Comparison of ENCODE assay signal across 28 cellular contexts in the genomic region with DNA sequence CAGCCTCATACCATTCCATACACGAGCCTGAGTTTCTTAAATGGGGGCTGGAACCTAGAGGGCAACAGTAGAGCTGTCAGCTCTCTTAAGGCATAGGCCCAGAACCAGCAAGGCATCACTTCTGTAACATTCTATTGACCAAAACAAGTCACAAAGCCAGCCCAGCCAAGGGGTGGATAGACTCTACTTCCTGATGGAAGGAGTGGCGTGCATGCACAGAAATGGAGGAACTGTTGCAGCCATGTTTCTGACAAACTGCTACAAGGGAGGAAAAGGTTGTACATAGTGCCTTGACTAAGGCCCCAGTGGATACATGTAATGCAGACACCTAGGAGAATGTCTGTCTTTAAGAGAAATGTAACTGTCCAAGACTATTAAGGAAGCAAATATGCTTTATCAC. TPM values are rescaled to one million over a fixed set of nuclear protein-coding genes. Genes with fewer than 3 reads are reported as not detected.
DNase-seq lines count a peak whose midpoint lies in the region; ATAC-seq, FAIRE-seq and TF ChIP-seq lines count a peak whose summit lies in the region.
"Had no signal": no experiment of that assay in that cellular context is flagged by ENCODE, and none has a peak within 500 bp of the region (broad histone marks: within the 10 kb centered on the region; RNA-seq: fewer than 3 reads in every experiment).

No MANE protein-coding gene starts in this region.

- H4K20me1 ChIP-seq in GM12878 (ENCODE audit: control insufficient read depth, insufficient read depth) = no peaks in the 10 kb centered on the region

- no peaks in the 10 kb centered on the region for H3K27me3 ChIP-seq in GM12878 (replicated peaks in 1 of 2; ENCODE audit: control insufficient read depth in 2 of 2, insufficient read depth in 2 of 2, low read length in 1 of 2)

- no peak for TF ChIP-seq RAD21 in GM12878 (IDR thresholded peaks at IDR 0.05; ENCODE audit: insufficient read depth, low read depth, low read length)

- no peak for TF ChIP-seq EP300 in GM12878 (IDR thresholded peaks at IDR 0.05; ENCODE audit: borderline replicate concordance in 1 of 2, control insufficient read depth in 1 of 2, low read depth in 2 of 2, low read length in 2 of 2)

- H3K4me2 ChIP-seq in GM12878 (ENCODE audit: control insufficient read depth, insufficient read depth) = no peak overlapping the region

- no peaks in the 10 kb centered on the region for H3K9me3 ChIP-seq in GM12878 (replicated peaks; ENCODE audit: control insufficient read depth, insufficient read depth, low read length)

- in situ Hi-C loops in GM12878 (cut with MboI) = no loop called here

- H3K27me3 Mint-ChIP-seq in activated CD8-positive, alpha-beta T cell treated with anti-CD3 and anti-CD28 coated beads, Interleukin-2, amount 10 ng/mL, durations not matched to agents 7 days and 5 days (ENCODE audit: low read depth) = no peaks in the 10 kb centered on the region
- no peaks in the 10 kb centered on the region for H3K27me3 Mint-ChIP-seq in activated CD8-positive, alpha-beta T cell treated with anti-CD3 and anti-CD28 coated beads for 36 hours
- peaks cover 6% of the 10 kb centered on the region for H3K27me3 Mint-ChIP-seq in nephron (ENCODE audit: low read depth)

- H3K27ac ChIP-seq in GM12878 (ENCODE audit: control insufficient read depth, insufficient read depth) = no peak overlapping the region
- H3K27ac ChIP-seq: RWPE1 had no signal

- H3K36me3 ChIP-seq in GM12878 (ENCODE audit: control insufficient read depth in 2 of 2, insufficient read depth in 2 of 2, low read length in 1 of 2) = no peaks in the 10 kb centered on the region

- BruUV-seq in GM12878 (replicated peaks; lab: Mats Ljungman, UMichigan) = no TSS peak

- intact Hi-C loops in activated CD8-positive, alpha-beta T cell treated with anti-CD3 and anti-CD28 coated beads for 36 hours (cut with micrococcal nuclease) = no loop called here
- intact Hi-C loops in GM12878 (cut with micrococcal nuclease; ENCODE audit: unreplicated experiment) = no loop called here

- H3K4me3 Mint-ChIP-seq in activated CD8-positive, alpha-beta T cell treated with anti-CD3 and anti-CD28 coated beads, Interleukin-2, amount 10 ng/mL, durations not matched to agents 7 days and 5 days = no peak overlapping the region
- H3K4me3 Mint-ChIP-seq in activated CD8-positive, alpha-beta T cell treated with anti-CD3 and anti-CD28 coated beads for 36 hours = no peak overlapping the region
- no peak overlapping the region for H3K4me3 Mint-ChIP-seq in nephron
- H3K4me3 Mint-ChIP-seq: natural killer cell; stimulated activated effector memory CD8-positive, alpha-beta T cell treated with anti-CD3 and anti-CD28 coated beads, Interleukin-12 subunit alpha, Interleukin-12 subunit beta, amount 100 ng/mL, for 72 hours had no signal

- SMC1A ChIA-PET in GM12878 (lab: Charles Lee; ENCODE audit: uncharacterized antibody, unreplicated experiment) = interaction anchor here (0.6 to 1.2 kb wide), 6 partner anchors 27 to 311 kb away, joined by 3 read pairs; no protein-coding TSS in a partner anchor

- H3K9me3 Mint-ChIP-seq in activated CD8-positive, alpha-beta T cell treated with anti-CD3 and anti-CD28 coated beads, Interleukin-2, amount 10 ng/mL, durations not matched to agents 7 days and 5 days (ENCODE audit: insufficient read depth) = peaks cover 9% of the 10 kb centered on the region
- peaks cover 9% of the 10 kb centered on the region for H3K9me3 Mint-ChIP-seq in activated CD8-positive, alpha-beta T cell treated with anti-CD3 and anti-CD28 coated beads for 36 hours
- H3K9me3 Mint-ChIP-seq in nephron = peaks cover 15% of the 10 kb centered on the region
- H3K9me3 Mint-ChIP-seq: natural killer cell; stimulated activated effector memory CD8-positive, alpha-beta T cell treated with anti-CD3 and anti-CD28 coated beads, Interleukin-12 subunit alpha, Interleukin-12 subunit beta, amount 100 ng/mL, for 72 hours had no signal

- DNase-seq in activated CD8-positive, alpha-beta T cell treated with anti-CD3 and anti-CD28 coated beads, Interleukin-2, amount 10 ng/mL, durations not matched to agents 7 days and 5 days = no peak
- DNase-seq in activated CD8-positive, alpha-beta T cell treated with anti-CD3 and anti-CD28 coated beads for 36 hours = no peak
- no peak for DNase-seq in GM12878 (ENCODE audit: low read depth, low spot score)
- no peak for DNase-seq in hypothalamus (lab: John Stamatoyannopoulos, UW)
- DNase-seq: 8988T; activated effector memory CD4-positive, alpha-beta T cell treated with Interleukin-2 at 50 U/mL for 16 hours; activated T-cell treated with anti-CD3 and anti-CD28 coated beads for 4 hours; DMS153; H7; islet precursor cell; KG1; left ventricle myocardium superior; natural killer cell; NCI-H1436 treated with DMSO at 0.1 percent for 48 hours; NCI-H446 treated with DMSO at 0.1 percent for 48 hours; NCI-H82; right cardiac atrium; stimulated activated CD4-positive, alpha-beta T cell treated with anti-CD3 and anti-CD28 coated beads, Interleukin-12 subunit alpha, Interleukin-12 subunit beta, amount 100 ng/mL, for 4 hours; stimulated activated CD4-positive, alpha-beta T cell treated with anti-CD3 and anti-CD28 coated beads, Interleukin-4, amount 100 ng/mL, for 1 hour; T-helper 2 cell had no signal

- no peak for ATAC-seq in activated CD8-positive, alpha-beta T cell treated with anti-CD3 and anti-CD28 coated beads, Interleukin-2, amount 10 ng/mL, durations not matched to agents 7 days and 5 days
- no peak for ATAC-seq in activated CD8-positive, alpha-beta T cell treated with anti-CD3 and anti-CD28 coated beads for 36 hours
- ATAC-seq in GM12878 (no peak), HG03108 (IDR thresholded peaks at IDR 0.05; ENCODE audit: unreplicated experiment) (no peak), HG02623 (IDR thresholded peaks at IDR 0.05; ENCODE audit: unreplicated experiment) (no peak), HG03457 (IDR thresholded peaks at IDR 0.05; ENCODE audit: unreplicated experiment) (no peak)
- ATAC-seq: left ventricle myocardium superior, natural killer cell, right cardiac atrium had no signal

- TF ChIP-seq CTCF in activated CD8-positive, alpha-beta T cell treated with anti-CD3 and anti-CD28 coated beads for 36 hours (IDR thresholded peaks at IDR 0.05) = no peak
- TF ChIP-seq CTCF in GM12878 (IDR thresholded peaks at IDR 0.05 in 2 of 3, conservative IDR thresholded peaks at IDR 0.05 in 1 of 3; ENCODE audit: control insufficient read depth in 2 of 3, extremely low read depth in 1 of 3, insufficient read depth in 1 of 3, low read depth in 3 of 3, low read length in 3 of 3) (no peak), nephron (IDR thresholded peaks at IDR 0.05; ENCODE audit: unreplicated experiment in 3 of 3) (no peak)

- H3K4me1 ChIP-seq in GM12878 (ENCODE audit: control insufficient read depth, insufficient read depth, low read length) = peaks cover 16% of the 10 kb centered on the region

- no peak overlapping the region for H3K9ac ChIP-seq in GM12878 (ENCODE audit: control insufficient read depth, insufficient read depth, low read length)

- H3K36me3 Mint-ChIP-seq in activated CD8-positive, alpha-beta T cell treated with anti-CD3 and anti-CD28 coated beads, Interleukin-2, amount 10 ng/mL, durations not matched to agents 7 days and 5 days (ENCODE audit: low read depth) = peaks cover 6% of the 10 kb centered on the region
- H3K36me3 Mint-ChIP-seq in activated CD8-positive, alpha-beta T cell treated with anti-CD3 and anti-CD28 coated beads for 36 hours (ENCODE audit: low read depth) = no peaks in the 10 kb centered on the region
- H3K36me3 Mint-ChIP-seq in nephron (ENCODE audit: low read depth) = peaks cover 3% of the 10 kb centered on the region
- H3K36me3 Mint-ChIP-seq: natural killer cell; stimulated activated effector memory CD8-positive, alpha-beta T cell treated with anti-CD3 and anti-CD28 coated beads, Interleukin-12 subunit alpha, Interleukin-12 subunit beta, amount 100 ng/mL, for 72 hours had no signal

- H3K4me1 Mint-ChIP-seq in activated CD8-positive, alpha-beta T cell treated with anti-CD3 and anti-CD28 coated beads, Interleukin-2, amount 10 ng/mL, durations not matched to agents 7 days and 5 days (ENCODE audit: low read depth) = peaks cover 43% of the 10 kb centered on the region
- H3K4me1 Mint-ChIP-seq in activated CD8-positive, alpha-beta T cell treated with anti-CD3 and anti-CD28 coated beads for 36 hours (ENCODE audit: low read depth) = peaks cover 23% of the 10 kb centered on the region
- peaks cover 9% of the 10 kb centered on the region for H3K4me1 Mint-ChIP-seq in nephron

- no peaks in the 10 kb centered on the region for H3K79me2 ChIP-seq in GM12878 (ENCODE audit: control insufficient read depth, insufficient read depth, low read length)

- peak overlapping the region; percentile 48 for H3K27ac Mint-ChIP-seq in activated CD8-positive, alpha-beta T cell treated with anti-CD3 and anti-CD28 coated beads, Interleukin-2, amount 10 ng/mL, durations not matched to agents 7 days and 5 days
- H3K27ac Mint-ChIP-seq in activated CD8-positive, alpha-beta T cell treated with anti-CD3 and anti-CD28 coated beads for 36 hours = no peak overlapping the region
- H3K27ac Mint-ChIP-seq in nephron = peak overlapping the region in 2 of 3 experiments; percentile 52 to 90
- H3K27ac Mint-ChIP-seq: natural killer cell; stimulated activated effector memory CD8-positive, alpha-beta T cell treated with anti-CD3 and anti-CD28 coated beads, Interleukin-12 subunit alpha, Interleukin-12 subunit beta, amount 100 ng/mL, for 72 hours had no signal

- POLR2A ChIA-PET in activated CD8-positive, alpha-beta T cell treated with anti-CD3 and anti-CD28 coated beads, Interleukin-2, amount 10 ng/mL, durations not matched to agents 7 days and 5 days (lab: Charles Lee) = interaction anchor here (1.1 kb wide), 1 partner anchor 22 kb away, joined by 4 read pairs; no protein-coding TSS in a partner anchor
- POLR2A ChIA-PET in activated CD8-positive, alpha-beta T cell treated with anti-CD3 and anti-CD28 coated beads for 36 hours (lab: Charles Lee) = no interaction called here
- POLR2A ChIA-PET in GM12878 (lab: Charles Lee) = no interaction called here

- peak overlapping the region; percentile 64; the same call in 1 of the 2 replicates for H2AFZ ChIP-seq in GM12878 (ENCODE audit: control insufficient read depth, low read depth, low read length)

- WGBS in GM12878 (ENCODE audit: insufficient coverage, insufficient replicate concordance, low lambda C conversion rate, missing lambda C conversion rate) = 66% methylated on average over 2 of the region's 2 CpGs

- H3K4me3 ChIP-seq in GM12878 = no peak overlapping the region

- RAD21 ChIA-PET in GM12878 (lab: Charles Lee; ENCODE audit: unreplicated experiment) = interaction anchor here (1.6 kb wide), 1 partner anchor 292 kb away, joined by 4 read pairs; no protein-coding TSS in a partner anchor

- FAIRE-seq in GM12878 (lab: Jason Lieb, UNC) = no peak
- FAIRE-seq: endothelial cell of umbilical vein, HTR-8/SVneo had no signal

- CTCF ChIA-PET in activated CD8-positive, alpha-beta T cell treated with anti-CD3 and anti-CD28 coated beads, Interleukin-2, amount 10 ng/mL, durations not matched to agents 7 days and 5 days (lab: Charles Lee) = interaction anchor here (1.0 to 1.2 kb wide), 2 partner anchors 172 to 310 kb away, joined by 3 read pairs; no protein-coding TSS in a partner anchor
- CTCF ChIA-PET in activated CD8-positive, alpha-beta T cell treated with anti-CD3 and anti-CD28 coated beads for 36 hours (lab: Charles Lee) = interaction anchor here (0.6 kb wide), 1 partner anchor 20 kb away, joined by 3 read pairs; no protein-coding TSS in a partner anchor
- CTCF ChIA-PET in GM12878 (lab: Yijun Ruan, JAX) = interaction anchor here (1.6 kb wide), 2 partner anchors 12 to 13 kb away, joined by 3 to 4 read pairs; no protein-coding TSS in a partner anchor

- no peak for TF ChIP-seq POLR2A in GM12878 (IDR thresholded peaks at IDR 0.05; ENCODE audit: low read depth, low read length)

RNA-seq across cellular contexts. Expression of a gene that starts 34.9 kb away (rescaled TPM):
- 10 to 100 TPM; 30.1 to 33.2 TPM for total RNA-seq in activated CD8-positive, alpha-beta T cell treated with anti-CD3 and anti-CD28 coated beads, Interleukin-2, amount 10 ng/mL, durations not matched to agents 7 days and 5 days
- total RNA-seq in activated CD8-positive, alpha-beta T cell treated with anti-CD3 and anti-CD28 coated beads for 36 hours = 10 to 100 TPM; 18.8 to 22.6 TPM
- total RNA-seq in GM12878 (2013; cell fraction: nucleolus; rRNA removed) = 36.3 and 37.4 TPM in 2 replicates
- total RNA-seq in GM12878 (2014; rRNA removed) (36.2 and 36.9 TPM in 2 replicates), GM12878 (2014; rRNA removed; fragmentation: Illumina TruSeq; extraction: Trizol) (44.6 and 46.5 TPM in 2 replicates), GM12878 (2021) (63.1 and 67.6 TPM in 2 replicates)
- polyA plus RNA-seq in GM12878 (2011; ENCODE audit: low read depth) = 8.8 TPM
- polyA plus RNA-seq in GM12878 (2011; rRNA removed) (47.3 and 47.4 TPM in 2 replicates), GM12878 (2014; fragmentation: Illumina TruSeq; extraction: Trizol) (86.9 and 109 TPM in 2 replicates), GM12878 (2014; fragmentation: Nextera tagmentation; extraction: Ambion mirVana) (10 to 100 TPM; 11.8 to 16.1 TPM), GM12878 (2014; rRNA removed) (59.1 and 61.4 TPM in 2 replicates), GM12878 (2016; fragmentation: Nextera tagmentation; extraction: Ambion mirVana) (10 to 100 TPM; 58.4 to 66.1 TPM)
- 51.0 and 62.8 TPM in 2 replicates for polyA plus RNA-seq in GM12878 (2011; cell fraction: cytosol; rRNA removed)
- 33.6 and 47.7 TPM in 2 replicates for polyA plus RNA-seq in GM12878 (2011; cell fraction: nucleus; rRNA removed)
- 13.6 and 28.5 TPM in 2 replicates for polyA plus RNA-seq in GM12878 (2012)
- 32.6 and 52.1 TPM in 2 replicates for polyA minus RNA-seq in GM12878 (2011; rRNA and poly(A)+ RNA removed)
- polyA minus RNA-seq in GM12878 (2011; cell fraction: cytosol; rRNA and poly(A)+ RNA removed) = 18.0 and 24.0 TPM in 2 replicates
- 19.7 and 24.1 TPM in 2 replicates for polyA minus RNA-seq in GM12878 (2011; cell fraction: nucleus; rRNA and poly(A)+ RNA removed)
